In genomic region chr20:62413896-62414481, GRCh38 we compare ENCODE assay signal across 19 cellular contexts. TPM values are rescaled to one million over a fixed set of nuclear protein-coding genes. Genes with fewer than 3 reads are reported as not detected.
DNase-seq lines count a peak whose midpoint lies in the region; ATAC-seq, FAIRE-seq and TF ChIP-seq lines count a peak whose summit lies in the region.
"Had no signal": no experiment of that assay in that cellular context is flagged by ENCODE, and none has a peak within 500 bp of the region (broad histone marks: within the 10 kb centered on the region; RNA-seq: fewer than 3 reads in every experiment).

No MANE protein-coding gene starts in this region.

- H3K4me1 ChIP-seq in mammary epithelial cell (ENCODE audit: insufficient read depth, low read length) (peaks cover 8% of the 10 kb centered on the region), PC-9 (replicated peaks; ENCODE audit: insufficient read depth) (no peaks in the 10 kb centered on the region), H1 (replicated peaks in 1 of 4; ENCODE audit: control insufficient read depth in 3 of 4, insufficient read depth in 4 of 4, low read length in 3 of 4) (peaks cover 0 to 8% (median 0%) of the 10 kb centered on the region in 4 experiments; a peak in 2 of 7 replicates)

- dilution Hi-C loops in mammary epithelial cell (cut with HindIII; ENCODE audit: low sequenced_read_pairs) = no loop called here

- H2BK5ac ChIP-seq in H1 (ENCODE audit: low read depth, low read length) = no peak overlapping the region

- no peak overlapping the region for H4K91ac ChIP-seq in H1 (replicated peaks; ENCODE audit: insufficient read length, low read length)

- no peak for TF ChIP-seq POLR2A in H1 (IDR thresholded peaks at IDR 0.05; ENCODE audit: control extremely low read depth in 1 of 2, low read depth in 2 of 2, low read length in 2 of 2)

- BruUV-seq in MCF 10A (replicated peaks; lab: Mats Ljungman, UMichigan) (no TSS peak), mammary epithelial cell (replicated peaks; lab: Mats Ljungman, UMichigan) (no TSS peak), PC-9 (replicated peaks; lab: Mats Ljungman, UMichigan) (no TSS peak)

- H3K27me3 ChIP-seq in mammary epithelial cell (ENCODE audit: insufficient read depth, low read length) (peaks cover 2% of the 10 kb centered on the region), PC-9 (ENCODE audit: insufficient read depth, low read depth) (no peaks in the 10 kb centered on the region), H1 (replicated peaks in 1 of 4; ENCODE audit: control insufficient read depth in 3 of 4, extremely low read depth in 1 of 4, insufficient read depth in 3 of 4, low read length in 3 of 4) (peaks cover 0 to 3% (median 0%) of the 10 kb centered on the region in 4 experiments; a peak in 2 of 7 replicates)

- H3K9ac ChIP-seq in mammary epithelial cell (ENCODE audit: insufficient read depth, low read length) = no peak overlapping the region
- H3K9ac ChIP-seq in H1 (replicated peaks in 1 of 4; ENCODE audit: extremely low read depth in 1 of 4, low read depth in 3 of 4, low read length in 3 of 4) = no peak overlapping the region
- H3K9ac ChIP-seq: KMS-11 had no signal

- H4K5ac ChIP-seq in H1 (ENCODE audit: insufficient read length, low read depth, low read length) = no peak overlapping the region

- H3K79me2 ChIP-seq in mammary epithelial cell (ENCODE audit: insufficient read depth, low read length) = no peaks in the 10 kb centered on the region
- H3K79me2 ChIP-seq in PC-9 (ENCODE audit: low read depth) = no peaks in the 10 kb centered on the region
- H3K79me2 ChIP-seq in H1 (ENCODE audit: control insufficient read depth in 1 of 2, insufficient read depth in 2 of 2, low read length in 2 of 2) = no peaks in the 10 kb centered on the region

- H3K56ac ChIP-seq in H1 (replicated peaks; ENCODE audit: insufficient read length, low read depth, low read length) = no peak overlapping the region

- no peak overlapping the region for H2BK15ac ChIP-seq in H1 (ENCODE audit: low read length)

- H3K4me1 Mint-ChIP-seq in MCF 10A (ENCODE audit: insufficient read depth, unreplicated experiment) = peaks cover 6% of the 10 kb centered on the region
- H3K4me1 Mint-ChIP-seq in type B pancreatic cell (ENCODE audit: unreplicated experiment) = peaks cover 9% of the 10 kb centered on the region

- H3K27ac ChIP-seq in mammary epithelial cell (ENCODE audit: insufficient read depth, low read depth, low read length) (no peak overlapping the region), PC-9 (no peak overlapping the region), H1 (ENCODE audit: low read depth, low read length) (no peak overlapping the region)
- H3K27ac ChIP-seq: breast epithelium, epithelial cell of prostate, heart right ventricle, KMS-11 had no signal

- H4K8ac ChIP-seq in H1 (ENCODE audit: extremely low read depth, insufficient read depth, low read length) = no peak overlapping the region

- TF ChIP-seq RAD21 in H1 (IDR thresholded peaks at IDR 0.05 in 1 of 2, conservative IDR thresholded peaks at IDR 0.05 in 1 of 2; ENCODE audit: low read depth in 2 of 2, low read length in 2 of 2) = peak in 1 of 2 experiments; percentile 47; a peak in 2 of 4 replicates

- POLR2A ChIA-PET in MCF 10A (lab: Yijun Ruan, JAX) = no interaction called here
- POLR2A ChIA-PET in PC-9 (lab: Charles Lee; ENCODE audit: unreplicated experiment) = no interaction called here
- POLR2A ChIA-PET in H1 (lab: Charles Lee; ENCODE audit: partially characterized antibody) = interaction anchor here (2.4 kb wide), 1 partner anchor 10 kb away, joined by 15 read pairs; no protein-coding TSS in a partner anchor

- 67% methylated on average over 2 of the region's 22 CpGs for WGBS in mammary epithelial cell (ENCODE audit: low coverage, missing lambda C conversion rate)
- 79% methylated on average over 10 of the region's 22 CpGs; no CpG with 5 or more reads in 1 of the 2 experiments for WGBS in H1 (ENCODE audit: extremely low coverage in 1 of 2, insufficient coverage in 1 of 2, insufficient read length in 1 of 2, insufficient replicate concordance in 2 of 2, low coverage in 1 of 2, low lambda C conversion rate in 2 of 2, missing lambda C conversion rate in 1 of 2), 2 experiments

- H3K27me3 Mint-ChIP-seq in MCF 10A (ENCODE audit: insufficient read depth, unreplicated experiment) (no peaks in the 10 kb centered on the region), type B pancreatic cell (no peaks in the 10 kb centered on the region)
- H3K27me3 Mint-ChIP-seq: activated CD4-positive, alpha-beta memory T cell treated with anti-CD3 and anti-CD28 coated beads, Interleukin-2, amount 10 ng/mL, durations not matched to agents 7 days and 5 days had no signal

- no peaks in the 10 kb centered on the region for H3K23me2 ChIP-seq in H1 (ENCODE audit: low read depth, low read length)

- peaks cover 6% of the 10 kb centered on the region; the same call in 1 of the 2 replicates for H3F3A ChIP-seq in PC-9 (ENCODE audit: insufficient read depth, low read depth)

- H3K4me3 ChIP-seq in mammary epithelial cell (replicated peaks in 1 of 3; ENCODE audit: insufficient read depth in 1 of 3, low read depth in 2 of 3, low read length in 3 of 3) (no peak overlapping the region), PC-9 (no peak overlapping the region), H1 (ENCODE audit: extremely low read depth in 1 of 4, insufficient read depth in 2 of 4, low read depth in 3 of 4, low read length in 4 of 4) (no peak overlapping the region)
- H3K4me3 ChIP-seq: breast epithelium, heart right ventricle, lung had no signal

- H3K36me3 Mint-ChIP-seq in MCF 10A (ENCODE audit: insufficient read depth, unreplicated experiment) (no peaks in the 10 kb centered on the region), type B pancreatic cell (no peaks in the 10 kb centered on the region)
- H3K36me3 Mint-ChIP-seq in activated naive CD4-positive, alpha-beta T cell treated with anti-CD3 and anti-CD28 coated beads, Interleukin-2, amount 50 U/mL, for 72 hours = no peaks in the 10 kb centered on the region

- H3K4ac ChIP-seq in H1 (replicated peaks; ENCODE audit: insufficient read length, low read depth, low read length) = no peak overlapping the region

- CTCF ChIA-PET in MCF 10A (lab: Yijun Ruan, JAX) (interaction anchor here (1.3 kb wide), 1 partner anchor 86 kb away, joined by 3 read pairs; no protein-coding TSS in a partner anchor), mammary epithelial cell (lab: Charles Lee; ENCODE audit: low non-redundant PET) (no interaction called here), PC-9 (lab: Charles Lee) (no interaction called here), H1 (lab: Charles Lee; ENCODE audit: partially characterized antibody) (interaction anchor here (0.8 to 7.1 kb wide), 11 partner anchors 9 to 74 kb away, joined by 3 to 104 read pairs (median 4); partner anchors contain the start of gene RBBP8NL)

- H2AFZ ChIP-seq in mammary epithelial cell (ENCODE audit: low read depth, low read length) (no peak overlapping the region), PC-9 (no peak overlapping the region), H1 (ENCODE audit: low read length) (no peak overlapping the region)

- no peaks in the 10 kb centered on the region for H3K79me1 ChIP-seq in H1 (ENCODE audit: low read depth, low read length)

- no peaks in the 10 kb centered on the region for H3K36me3 ChIP-seq in mammary epithelial cell (ENCODE audit: insufficient read depth, low read length)
- no peaks in the 10 kb centered on the region for H3K36me3 ChIP-seq in PC-9 (ENCODE audit: low read depth)
- no peaks in the 10 kb centered on the region for H3K36me3 ChIP-seq in H1 (ENCODE audit: control insufficient read depth in 2 of 4, insufficient read depth in 4 of 4, low read length in 3 of 4)
- H3K36me3 ChIP-seq: breast epithelium, heart right ventricle had no signal

- H3K9me2 ChIP-seq in PC-9 (ENCODE audit: insufficient read depth) = no peaks in the 10 kb centered on the region

- H3K27ac Mint-ChIP-seq in MCF 10A (ENCODE audit: low read depth, unreplicated experiment) (no peak overlapping the region), type B pancreatic cell (no peak overlapping the region)
- no peak overlapping the region for H3K27ac Mint-ChIP-seq in activated naive CD4-positive, alpha-beta T cell treated with anti-CD3 and anti-CD28 coated beads, Interleukin-2, amount 50 U/mL, for 72 hours
- H3K27ac Mint-ChIP-seq: activated CD4-positive, alpha-beta memory T cell treated with anti-CD3 and anti-CD28 coated beads, Interleukin-2, amount 10 ng/mL, durations not matched to agents 7 days and 5 days had no signal

- H3K9me3 ChIP-seq in mammary epithelial cell (replicated peaks; ENCODE audit: insufficient read depth, low read length) = no peaks in the 10 kb centered on the region
- no peaks in the 10 kb centered on the region for H3K9me3 ChIP-seq in PC-9 (ENCODE audit: insufficient read depth, low read depth)
- H3K9me3 ChIP-seq in H1 (ENCODE audit: insufficient read depth in 2 of 2, low read depth in 1 of 2, low read length in 1 of 2) = no peaks in the 10 kb centered on the region
- H3K9me3 ChIP-seq: breast epithelium, heart right ventricle had no signal

- no peak for FAIRE-seq in H1 (lab: Jason Lieb, UNC)

- no peak for TF ChIP-seq EP300 in H1 (IDR thresholded peaks at IDR 0.05; ENCODE audit: borderline replicate concordance in 1 of 2, low read depth in 2 of 2, low read length in 2 of 2)

- no peak overlapping the region for H3K18ac ChIP-seq in H1 (ENCODE audit: extremely low read depth, low read length)

- TF ChIP-seq CTCF in MCF 10A (IDR thresholded peaks at IDR 0.05; ENCODE audit: unreplicated experiment) (peak; percentile 15), mammary epithelial cell (conservative IDR thresholded peaks at IDR 0.05 in 1 of 2, IDR thresholded peaks at IDR 0.05 in 1 of 2; ENCODE audit: extremely low read depth in 1 of 2, insufficient read depth in 1 of 2, low read depth in 1 of 2, low read length in 2 of 2) (peak in 1 of 2 donors; percentile 6), PC-9 (conservative IDR thresholded peaks at IDR 0.05) (peak; percentile 49; the same call in 1 of the 2 replicates), H1 (IDR thresholded peaks at IDR 0.05; ENCODE audit: control extremely low read depth in 1 of 3, insufficient read depth in 1 of 3, low read depth in 1 of 3, low read length in 3 of 3) (peak in 2 of 3 experiments; percentile 61 to 66; a peak in 3 of 4 replicates), type B pancreatic cell (conservative IDR thresholded peaks at IDR 0.05) (peak; percentile 33)

- in situ Hi-C loops in mammary epithelial cell (cut with MboI; ENCODE audit: low sequenced_read_pairs in 2 of 2) = no loop called here

- H2BK12ac ChIP-seq in H1 (ENCODE audit: low read depth, low read length) = no peak overlapping the region

- no peak overlapping the region for H2BK20ac ChIP-seq in H1 (ENCODE audit: low read length)

- H3K4me3 Mint-ChIP-seq in MCF 10A (ENCODE audit: unreplicated experiment) (no peak overlapping the region), type B pancreatic cell (no peak overlapping the region)
- H3K4me3 Mint-ChIP-seq: activated CD4-positive, alpha-beta memory T cell treated with anti-CD3 and anti-CD28 coated beads, Interleukin-2, amount 10 ng/mL, durations not matched to agents 7 days and 5 days had no signal

- intact Hi-C loops in MCF 10A (cut with micrococcal nuclease) = no loop called here
- intact Hi-C loops in mammary epithelial cell (cut with micrococcal nuclease) = no loop called here
- intact Hi-C loops in PC-9 (cut with micrococcal nuclease; ENCODE audit: unreplicated experiment) = loop anchor here (5.0 kb wide), 1 partner anchor 83 kb away; no protein-coding TSS in a partner anchor

- H2AK5ac ChIP-seq in H1 (ENCODE audit: low read depth, low read length) = no peak overlapping the region

- no peak overlapping the region for H2BK120ac ChIP-seq in H1 (replicated peaks; ENCODE audit: low read depth, low read length)

- no peaks in the 10 kb centered on the region for H4K20me1 ChIP-seq in mammary epithelial cell (ENCODE audit: insufficient read depth, low read length)
- H4K20me1 ChIP-seq in PC-9 (ENCODE audit: insufficient read depth) = 0 out of 2 replicates have a peak, but pooled peaks cover 7% of the 10 kb centered on the region
- H4K20me1 ChIP-seq in H1 (replicated peaks in 1 of 2; ENCODE audit: control insufficient read depth in 1 of 2, insufficient read depth in 2 of 2, low read length in 2 of 2) = peaks cover 0 to 2% of the 10 kb centered on the region in 2 experiments

- H3K9me3 Mint-ChIP-seq in MCF 10A (ENCODE audit: unreplicated experiment) (no peaks in the 10 kb centered on the region), type B pancreatic cell (no peaks in the 10 kb centered on the region)
- H3K9me3 Mint-ChIP-seq in activated naive CD4-positive, alpha-beta T cell treated with anti-CD3 and anti-CD28 coated beads, Interleukin-2, amount 50 U/mL, for 72 hours = no peaks in the 10 kb centered on the region
- H3K9me3 Mint-ChIP-seq: activated CD4-positive, alpha-beta memory T cell treated with anti-CD3 and anti-CD28 coated beads, Interleukin-2, amount 10 ng/mL, durations not matched to agents 7 days and 5 days had no signal

- H3K23ac ChIP-seq in H1 (ENCODE audit: insufficient read length) = no peak overlapping the region

- H3K4me2 ChIP-seq in mammary epithelial cell (ENCODE audit: insufficient read depth, low read depth, low read length) (no peak overlapping the region), PC-9 (no peak overlapping the region), H1 (ENCODE audit: insufficient read depth in 1 of 2, low read depth in 2 of 2, low read length in 2 of 2) (no peak overlapping the region)
- H3K4me2 ChIP-seq: KMS-11 had no signal

- no peak for ATAC-seq in activated naive CD4-positive, alpha-beta T cell treated with anti-CD3 and anti-CD28 coated beads, Interleukin-2, amount 50 U/mL, for 72 hours
- ATAC-seq: heart right ventricle had no signal

- no peak overlapping the region for H3K14ac ChIP-seq in H1 (ENCODE audit: insufficient read length)

- DNase-seq in MCF 10A (ENCODE audit: unreplicated experiment) (no peak), mammary epithelial cell (no peak), PC-9 (no peak), H1 (ENCODE audit: low read depth in 1 of 2, low spot score in 2 of 2) (no peak), type B pancreatic cell (ENCODE audit: extremely low spot score, unreplicated experiment) (no peak), NCI-H526 treated with DMSO at 0.1 percent for 48 hours (lab: John Stamatoyannopoulos, UW) (no peak), NCI-H2029 (lab: John Stamatoyannopoulos, UW) (no peak)
- DNase-seq in activated naive CD4-positive, alpha-beta T cell treated with anti-CD3 and anti-CD28 coated beads, Interleukin-2, amount 50 U/mL, for 72 hours (ENCODE audit: low spot score in 2 of 2) = no peak
- DNase-seq: activated CD4-positive, alpha-beta memory T cell treated with anti-CD3 and anti-CD28 coated beads, Interleukin-2, amount 10 ng/mL, durations not matched to agents 7 days and 5 days; activated gamma-delta T cell; EL; heart right ventricle had no signal

RNA-seq across cellular contexts. Expression of gene CABLES2, which starts 6.9 kb away (rescaled TPM):
- 1.5 and 2.8 TPM in 2 replicates for total RNA-seq in MCF 10A (2022)
- total RNA-seq in mammary epithelial cell = 1 to 10 TPM; 2.3 to 4.4 TPM
- 4.7 TPM for polyA plus RNA-seq in mammary epithelial cell
- 12.8 TPM for polyA minus RNA-seq in mammary epithelial cell
- total RNA-seq in PC-9 (2021) = 11.2 and 14.1 TPM in 2 replicates
- 8.0 TPM in 2 replicates for total RNA-seq in H1 (2021; fragmentation: NEBNext Ultra II Directional; extraction: Animal tissue kit (Norgen Biotek cat#: 25700))
- 8.8 and 10.5 TPM in 2 replicates for polyA plus RNA-seq in H1 (2011; rRNA removed)
- 6.5 TPM for polyA plus RNA-seq in H1 (2011; cell fraction: cytosol; rRNA removed)
- polyA plus RNA-seq in H1 (2011; cell fraction: nucleus; rRNA removed) = 9.7 TPM
- 8.2 to 10.9 TPM (median 9.6 TPM) in 4 replicates for polyA plus RNA-seq in H1 (2012, experiment 1 of 2)
- polyA plus RNA-seq in H1 (2012, experiment 2 of 2) = 7.4 TPM
- 5.3 TPM for polyA plus RNA-seq in H1 (2013, experiment 1 of 2)
- 5.6 TPM for polyA plus RNA-seq in H1 (2013, experiment 2 of 2)
- 5.2 and 5.7 TPM in 2 replicates for polyA minus RNA-seq in H1 (2011; rRNA and poly(A)+ RNA removed)
- polyA minus RNA-seq in H1 (2011; cell fraction: cytosol; rRNA and poly(A)+ RNA removed) = 7.8 TPM
- polyA minus RNA-seq in H1 (2011; cell fraction: nucleus; rRNA and poly(A)+ RNA removed) = 4.3 TPM
- total RNA-seq in type B pancreatic cell (ENCODE audit: low replicate concordance) = 11.7 and 18.4 TPM in 2 replicates
- 1 to 10 TPM; 5.8 to 6.4 TPM for total RNA-seq in activated naive CD4-positive, alpha-beta T cell treated with anti-CD3 and anti-CD28 coated beads, Interleukin-2, amount 50 U/mL, for 72 hours

RNA-seq across cellular contexts. Expression of gene RBBP8NL, which starts 13.3 kb away (rescaled TPM):
- total RNA-seq in MCF 10A (2022) = not detected in 2 replicates
- total RNA-seq in mammary epithelial cell = under 1 TPM in 1 of 2 donors, not detected in 1; 0.14 TPM
- polyA plus RNA-seq in mammary epithelial cell = 0.03 TPM
- not detected for polyA minus RNA-seq in mammary epithelial cell
- total RNA-seq in PC-9 (2021) = 8.7 and 14.0 TPM in 2 replicates
- 0.43 and 0.59 TPM in 2 replicates for total RNA-seq in H1 (2021; fragmentation: NEBNext Ultra II Directional; extraction: Animal tissue kit (Norgen Biotek cat#: 25700))
- polyA plus RNA-seq in H1 (2011; rRNA removed) = 0.48 and 0.88 TPM in 2 replicates
- polyA plus RNA-seq in H1 (2011; cell fraction: cytosol; rRNA removed) = 0.75 TPM
- polyA plus RNA-seq in H1 (2011; cell fraction: nucleus; rRNA removed) = 1.4 TPM
- polyA plus RNA-seq in H1 (2012, experiment 1 of 2) = 0.55 to 1.1 TPM (median 0.65 TPM) in 4 replicates
- 0.46 TPM for polyA plus RNA-seq in H1 (2012, experiment 2 of 2)
- polyA plus RNA-seq in H1 (2013, experiment 1 of 2) = 0.71 TPM
- 0.63 TPM for polyA plus RNA-seq in H1 (2013, experiment 2 of 2)
- polyA minus RNA-seq in H1 (2011; rRNA and poly(A)+ RNA removed) = 0.09 and 0.20 TPM in 2 replicates
- polyA minus RNA-seq in H1 (2011; cell fraction: cytosol; rRNA and poly(A)+ RNA removed) = 1.4 TPM
- 1.9 TPM for polyA minus RNA-seq in H1 (2011; cell fraction: nucleus; rRNA and poly(A)+ RNA removed)
- total RNA-seq in type B pancreatic cell (ENCODE audit: low replicate concordance) = 7.3 and 17.9 TPM in 2 replicates
- total RNA-seq in activated naive CD4-positive, alpha-beta T cell treated with anti-CD3 and anti-CD28 coated beads, Interleukin-2, amount 50 U/mL, for 72 hours = not detected
- total RNA-seq: activated CD4-positive, alpha-beta memory T cell treated with anti-CD3 and anti-CD28 coated beads, Interleukin-2, amount 10 ng/mL, durations not matched to agents 7 days and 5 days; heart right ventricle; omental fat pad; T-helper 2 cell treated with Interferon-gamma antibody and Interleukin-4, amounts not matched to agents 100 ng/mL and 5 ng/mL, for 36 hours had no signal
- polyA plus RNA-seq: AG04450, heart right ventricle had no signal

RNA-seq across cellular contexts. Expression of gene RPS21, which starts 27.1 kb away (rescaled TPM):
- total RNA-seq in MCF 10A (2022) (1,978 and 2,055 TPM in 2 replicates), mammary epithelial cell (1,000 to 10,000 TPM in 1 of 2 donors, 100 to 1,000 TPM in 1; 894 to 1,553 TPM), PC-9 (2021) (2,188 and 2,275 TPM in 2 replicates), type B pancreatic cell (ENCODE audit: low replicate concordance) (1,432 and 1,737 TPM in 2 replicates)
- polyA plus RNA-seq in mammary epithelial cell (3,470 TPM), H1 (2011; rRNA removed) (7,219 and 8,331 TPM in 2 replicates)
- polyA minus RNA-seq in mammary epithelial cell = 261 TPM
- 1,787 and 1,829 TPM in 2 replicates for total RNA-seq in H1 (2021; fragmentation: NEBNext Ultra II Directional; extraction: Animal tissue kit (Norgen Biotek cat#: 25700))
- polyA plus RNA-seq in H1 (2011; cell fraction: cytosol; rRNA removed) = 7,720 TPM
- polyA plus RNA-seq in H1 (2011; cell fraction: nucleus; rRNA removed) = 4,705 TPM
- polyA plus RNA-seq in H1 (2012, experiment 1 of 2) = 4,429 to 5,604 TPM (median 4,871 TPM) in 4 replicates
- 4,124 TPM for polyA plus RNA-seq in H1 (2012, experiment 2 of 2)
- 4,907 TPM for polyA plus RNA-seq in H1 (2013, experiment 1 of 2)
- 4,204 TPM for polyA plus RNA-seq in H1 (2013, experiment 2 of 2)
- polyA minus RNA-seq in H1 (2011; rRNA and poly(A)+ RNA removed) = 654 and 663 TPM in 2 replicates
- polyA minus RNA-seq in H1 (2011; cell fraction: cytosol; rRNA and poly(A)+ RNA removed) = 718 TPM
- 1,108 TPM for polyA minus RNA-seq in H1 (2011; cell fraction: nucleus; rRNA and poly(A)+ RNA removed)
- total RNA-seq in activated naive CD4-positive, alpha-beta T cell treated with anti-CD3 and anti-CD28 coated beads, Interleukin-2, amount 50 U/mL, for 72 hours = 1,000 to 10,000 TPM; 2,243 to 2,653 TPM

RNA-seq across cellular contexts. Expression of gene LAMA5, which starts 46.9 kb away (rescaled TPM):
- total RNA-seq in MCF 10A (2022) = 266 and 292 TPM in 2 replicates
- total RNA-seq in mammary epithelial cell = 100 to 1,000 TPM in 1 of 2 donors, 10 to 100 TPM in 1; 71.3 to 220 TPM
- 9.7 TPM for polyA plus RNA-seq in mammary epithelial cell
- 19.0 TPM for polyA minus RNA-seq in mammary epithelial cell
- 700 and 744 TPM in 2 replicates for total RNA-seq in PC-9 (2021)
- 210 and 225 TPM in 2 replicates for total RNA-seq in H1 (2021; fragmentation: NEBNext Ultra II Directional; extraction: Animal tissue kit (Norgen Biotek cat#: 25700))
- polyA plus RNA-seq in H1 (2011; rRNA removed) = 34.4 and 90.7 TPM in 2 replicates
- polyA plus RNA-seq in H1 (2011; cell fraction: cytosol; rRNA removed) = 57.6 TPM
- polyA plus RNA-seq in H1 (2011; cell fraction: nucleus; rRNA removed) = 648 TPM
- 136 to 235 TPM (median 223 TPM) in 4 replicates for polyA plus RNA-seq in H1 (2012, experiment 1 of 2)
- polyA plus RNA-seq in H1 (2012, experiment 2 of 2) = 130 TPM
- 107 TPM for polyA plus RNA-seq in H1 (2013, experiment 1 of 2)
- polyA plus RNA-seq in H1 (2013, experiment 2 of 2) = 82.4 TPM
- polyA minus RNA-seq in H1 (2011; rRNA and poly(A)+ RNA removed) = 24.2 and 31.4 TPM in 2 replicates
- polyA minus RNA-seq in H1 (2011; cell fraction: cytosol; rRNA and poly(A)+ RNA removed) = 70.1 TPM
- 212 TPM for polyA minus RNA-seq in H1 (2011; cell fraction: nucleus; rRNA and poly(A)+ RNA removed)
- 246 and 611 TPM in 2 replicates for total RNA-seq in type B pancreatic cell (ENCODE audit: low replicate concordance)
- total RNA-seq in activated naive CD4-positive, alpha-beta T cell treated with anti-CD3 and anti-CD28 coated beads, Interleukin-2, amount 50 U/mL, for 72 hours = under 1 TPM; 0.36 to 0.95 TPM

Comparison
In these comparisons a context has a peak if more than half of its experiments do, and no peak if none do; other contexts are left out.
1. CTCF ChIA-PET loops: an anchor here in MCF 10A (1.3 kb wide) and H1 (0.8 to 7.1 kb wide); none called in mammary epithelial cell and PC-9.